1 cellular context compared by ENCODE assay signal in the genomic region with DNA sequence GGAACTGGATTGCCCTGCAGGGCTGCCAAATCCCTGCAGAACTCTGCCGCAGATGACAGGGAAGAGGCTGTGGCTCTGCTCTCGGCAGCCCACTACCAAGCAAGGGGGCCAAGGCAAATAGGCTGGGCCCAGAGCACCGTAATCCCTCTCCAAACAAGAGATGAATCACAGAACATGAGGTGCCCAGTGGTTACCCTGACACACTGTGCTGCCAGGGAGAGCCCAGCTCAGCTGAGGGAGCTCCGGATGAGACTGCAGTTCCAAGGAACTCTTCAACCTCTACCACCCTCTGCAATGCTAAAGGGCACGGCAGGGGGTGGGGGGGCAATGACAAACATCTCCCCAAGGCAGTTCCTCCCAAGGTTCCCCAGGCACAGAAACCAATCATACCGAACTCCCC.
TF ChIP-seq lines count a peak whose summit lies in the region.

No MANE protein-coding gene starts in this region.

TF ChIP-seq in H1, 55 proteins besides CTCF, POLR2A, EP300 and RAD21:
- TF ChIP-seq KDM1A (IDR thresholded peaks at IDR 0.05; ENCODE audit: borderline replicate concordance, low read length) (no peak), MAFK (IDR thresholded peaks at IDR 0.05; ENCODE audit: low read depth, low read length) (no peak), CHD1 (IDR thresholded peaks at IDR 0.05; ENCODE audit: low read depth, low read length) (no peak), KDM5A (IDR thresholded peaks at IDR 0.05; ENCODE audit: low read length) (no peak), TEAD4 (IDR thresholded peaks at IDR 0.05; ENCODE audit: low read depth, low read length) (no peak), CBX5 (IDR thresholded peaks at IDR 0.05; ENCODE audit: low read depth, low read length) (no peak), BRCA1 (IDR thresholded peaks at IDR 0.05; ENCODE audit: low read depth, low read length) (no peak), BCL11A (IDR thresholded peaks at IDR 0.05; ENCODE audit: low read depth in 2 of 2, low read length in 2 of 2) (no peak), GABPA (IDR thresholded peaks at IDR 0.05; ENCODE audit: borderline replicate concordance, insufficient read depth, low read length) (no peak), CHD2 (IDR thresholded peaks at IDR 0.05; ENCODE audit: low read length) (no peak), TAF1 (IDR thresholded peaks at IDR 0.05; ENCODE audit: low read depth, low read length) (no peak), CHD7 (IDR thresholded peaks at IDR 0.05; ENCODE audit: insufficient replicate concordance, low read length) (no peak), E2F6 (IDR thresholded peaks at IDR 0.05) (no peak), RXRA (IDR thresholded peaks at IDR 0.05; ENCODE audit: insufficient read depth, low read depth, low read length) (no peak), SIN3A (conservative IDR thresholded peaks at IDR 0.05 in 1 of 2, IDR thresholded peaks at IDR 0.05 in 1 of 2; ENCODE audit: low read depth in 1 of 2, low read length in 2 of 2) (no peak), POLR2AphosphoS5 (IDR thresholded peaks at IDR 0.05; ENCODE audit: low read depth, low read length) (no peak), CEBPB (IDR thresholded peaks at IDR 0.05; ENCODE audit: low read depth, low read length) (no peak)
- TF ChIP-seq, protein P1, sequence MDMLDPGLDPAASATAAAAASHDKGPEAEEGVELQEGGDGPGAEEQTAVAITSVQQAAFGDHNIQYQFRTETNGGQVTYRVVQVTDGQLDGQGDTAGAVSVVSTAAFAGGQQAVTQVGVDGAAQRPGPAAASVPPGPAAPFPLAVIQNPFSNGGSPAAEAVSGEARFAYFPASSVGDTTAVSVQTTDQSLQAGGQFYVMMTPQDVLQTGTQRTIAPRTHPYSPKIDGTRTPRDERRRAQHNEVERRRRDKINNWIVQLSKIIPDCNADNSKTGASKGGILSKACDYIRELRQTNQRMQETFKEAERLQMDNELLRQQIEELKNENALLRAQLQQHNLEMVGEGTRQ (IDR thresholded peaks at IDR 0.05; ENCODE audit: low read length), result no peak
- TF ChIP-seq, protein P2, sequence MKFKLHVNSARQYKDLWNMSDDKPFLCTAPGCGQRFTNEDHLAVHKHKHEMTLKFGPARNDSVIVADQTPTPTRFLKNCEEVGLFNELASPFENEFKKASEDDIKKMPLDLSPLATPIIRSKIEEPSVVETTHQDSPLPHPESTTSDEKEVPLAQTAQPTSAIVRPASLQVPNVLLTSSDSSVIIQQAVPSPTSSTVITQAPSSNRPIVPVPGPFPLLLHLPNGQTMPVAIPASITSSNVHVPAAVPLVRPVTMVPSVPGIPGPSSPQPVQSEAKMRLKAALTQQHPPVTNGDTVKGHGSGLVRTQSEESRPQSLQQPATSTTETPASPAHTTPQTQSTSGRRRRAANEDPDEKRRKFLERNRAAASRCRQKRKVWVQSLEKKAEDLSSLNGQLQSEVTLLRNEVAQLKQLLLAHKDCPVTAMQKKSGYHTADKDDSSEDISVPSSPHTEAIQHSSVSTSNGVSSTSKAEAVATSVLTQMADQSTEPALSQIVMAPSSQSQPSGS (IDR thresholded peaks at IDR 0.05; ENCODE audit: low read length), result no peak
